1 cellular context compared by ENCODE assay signal in the genomic region with DNA sequence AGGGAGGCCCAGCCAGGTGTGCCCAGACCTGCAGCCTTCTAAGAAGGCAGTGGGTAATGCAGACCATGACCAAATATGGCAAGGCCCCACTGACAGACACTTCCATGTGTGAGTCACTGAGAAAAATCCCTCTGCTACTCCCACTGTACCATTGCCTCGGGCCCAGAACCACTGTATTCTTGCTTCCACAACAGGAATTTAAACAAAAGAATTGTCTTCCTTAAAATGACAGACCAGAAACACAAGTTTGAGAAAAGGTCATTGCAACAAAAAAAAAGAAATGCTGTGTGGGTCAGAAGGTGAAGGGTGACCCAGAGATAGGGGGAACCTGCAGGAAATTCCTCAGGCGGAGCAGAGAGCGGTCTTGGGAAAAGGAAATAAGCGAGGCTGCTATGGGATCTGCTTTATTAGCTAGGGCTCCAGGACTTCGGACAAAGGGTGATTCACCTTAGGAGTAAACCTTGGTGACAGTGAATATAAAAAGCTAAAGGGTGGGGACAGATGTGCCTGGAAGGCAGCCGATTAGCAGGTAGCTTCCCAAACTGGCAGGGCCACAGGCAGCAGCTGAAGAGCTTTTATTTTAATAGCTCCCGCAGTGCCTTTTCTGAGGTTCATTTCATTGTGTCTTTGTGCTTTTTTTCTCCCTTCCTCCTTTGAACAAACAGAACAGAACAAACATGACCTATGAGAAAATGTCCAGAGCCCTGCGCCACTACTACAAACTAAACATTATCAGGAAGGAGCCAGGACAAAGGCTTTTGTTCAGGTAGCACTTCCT.
TF ChIP-seq lines count a peak whose summit lies in the region.

No MANE protein-coding gene starts in this region.

TF ChIP-seq in liver, 16 proteins besides CTCF, POLR2A, EP300 and RAD21 (continued from another document):
- TF ChIP-seq, protein P1, sequence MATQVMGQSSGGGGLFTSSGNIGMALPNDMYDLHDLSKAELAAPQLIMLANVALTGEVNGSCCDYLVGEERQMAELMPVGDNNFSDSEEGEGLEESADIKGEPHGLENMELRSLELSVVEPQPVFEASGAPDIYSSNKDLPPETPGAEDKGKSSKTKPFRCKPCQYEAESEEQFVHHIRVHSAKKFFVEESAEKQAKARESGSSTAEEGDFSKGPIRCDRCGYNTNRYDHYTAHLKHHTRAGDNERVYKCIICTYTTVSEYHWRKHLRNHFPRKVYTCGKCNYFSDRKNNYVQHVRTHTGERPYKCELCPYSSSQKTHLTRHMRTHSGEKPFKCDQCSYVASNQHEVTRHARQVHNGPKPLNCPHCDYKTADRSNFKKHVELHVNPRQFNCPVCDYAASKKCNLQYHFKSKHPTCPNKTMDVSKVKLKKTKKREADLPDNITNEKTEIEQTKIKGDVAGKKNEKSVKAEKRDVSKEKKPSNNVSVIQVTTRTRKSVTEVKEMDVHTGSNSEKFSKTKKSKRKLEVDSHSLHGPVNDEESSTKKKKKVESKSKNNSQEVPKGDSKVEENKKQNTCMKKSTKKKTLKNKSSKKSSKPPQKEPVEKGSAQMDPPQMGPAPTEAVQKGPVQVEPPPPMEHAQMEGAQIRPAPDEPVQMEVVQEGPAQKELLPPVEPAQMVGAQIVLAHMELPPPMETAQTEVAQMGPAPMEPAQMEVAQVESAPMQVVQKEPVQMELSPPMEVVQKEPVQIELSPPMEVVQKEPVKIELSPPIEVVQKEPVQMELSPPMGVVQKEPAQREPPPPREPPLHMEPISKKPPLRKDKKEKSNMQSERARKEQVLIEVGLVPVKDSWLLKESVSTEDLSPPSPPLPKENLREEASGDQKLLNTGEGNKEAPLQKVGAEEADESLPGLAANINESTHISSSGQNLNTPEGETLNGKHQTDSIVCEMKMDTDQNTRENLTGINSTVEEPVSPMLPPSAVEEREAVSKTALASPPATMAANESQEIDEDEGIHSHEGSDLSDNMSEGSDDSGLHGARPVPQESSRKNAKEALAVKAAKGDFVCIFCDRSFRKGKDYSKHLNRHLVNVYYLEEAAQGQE (IDR thresholded peaks at IDR 0.05), result peak; percentile 34
- TF ChIP-seq, protein P2, sequence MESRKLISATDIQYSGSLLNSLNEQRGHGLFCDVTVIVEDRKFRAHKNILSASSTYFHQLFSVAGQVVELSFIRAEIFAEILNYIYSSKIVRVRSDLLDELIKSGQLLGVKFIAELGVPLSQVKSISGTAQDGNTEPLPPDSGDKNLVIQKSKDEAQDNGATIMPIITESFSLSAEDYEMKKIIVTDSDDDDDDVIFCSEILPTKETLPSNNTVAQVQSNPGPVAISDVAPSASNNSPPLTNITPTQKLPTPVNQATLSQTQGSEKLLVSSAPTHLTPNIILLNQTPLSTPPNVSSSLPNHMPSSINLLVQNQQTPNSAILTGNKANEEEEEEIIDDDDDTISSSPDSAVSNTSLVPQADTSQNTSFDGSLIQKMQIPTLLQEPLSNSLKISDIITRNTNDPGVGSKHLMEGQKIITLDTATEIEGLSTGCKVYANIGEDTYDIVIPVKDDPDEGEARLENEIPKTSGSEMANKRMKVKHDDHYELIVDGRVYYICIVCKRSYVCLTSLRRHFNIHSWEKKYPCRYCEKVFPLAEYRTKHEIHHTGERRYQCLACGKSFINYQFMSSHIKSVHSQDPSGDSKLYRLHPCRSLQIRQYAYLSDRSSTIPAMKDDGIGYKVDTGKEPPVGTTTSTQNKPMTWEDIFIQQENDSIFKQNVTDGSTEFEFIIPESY (IDR thresholded peaks at IDR 0.05), result no peak
- TF ChIP-seq JUND (IDR thresholded peaks at IDR 0.05) (peak; percentile 15 to 60), FOXA1 (IDR thresholded peaks at IDR 0.05) (no peak), NR2F2 (IDR thresholded peaks at IDR 0.05) (peak; percentile 99)
